ENCODE assay signal across 8 cellular contexts in the genomic region with DNA sequence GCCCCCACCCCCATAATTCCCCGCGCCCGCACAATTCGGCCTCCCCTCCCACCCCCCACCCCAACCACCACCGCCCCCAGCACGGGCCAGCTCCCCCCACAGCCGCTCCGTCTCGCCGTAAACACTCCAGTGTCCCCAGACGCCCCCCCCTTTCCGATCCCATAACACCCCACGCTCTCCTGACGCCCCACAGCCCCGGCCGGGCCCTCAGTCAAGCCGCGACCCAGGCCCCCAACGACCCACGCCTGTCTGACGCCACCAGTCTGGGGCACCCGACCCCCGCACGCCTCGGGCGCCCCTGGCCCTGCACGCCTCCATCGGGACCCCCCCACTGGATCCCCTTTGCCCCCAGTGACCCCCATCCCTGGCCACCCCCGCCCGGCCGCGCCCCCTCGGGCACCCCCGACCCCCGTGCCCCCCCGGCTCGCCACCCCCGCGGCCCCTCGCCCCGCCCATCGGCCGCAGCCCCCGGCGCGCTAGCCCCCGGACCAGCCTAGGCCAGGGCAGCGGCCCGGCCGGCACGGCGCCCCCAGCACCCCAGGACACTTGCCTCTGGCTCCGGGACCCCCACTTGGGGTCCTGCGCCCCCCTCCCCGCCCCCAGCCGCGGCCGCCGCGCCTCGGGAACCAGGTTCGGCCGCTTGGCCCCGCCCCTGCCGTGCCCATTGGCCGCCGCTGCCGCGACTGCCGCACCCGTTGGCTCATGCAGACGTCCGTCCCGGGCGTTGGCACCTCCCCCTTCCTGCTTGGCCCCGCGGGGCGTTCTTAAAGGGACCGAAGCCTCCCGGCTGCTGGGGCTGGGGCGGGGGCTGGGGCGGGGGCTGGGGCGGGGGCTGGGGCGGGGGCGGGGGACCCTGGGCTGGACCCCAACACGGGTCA. TPM values are rescaled to one million over a fixed set of nuclear protein-coding genes. Genes with fewer than 3 reads are reported as not detected.
DNase-seq lines count a peak whose midpoint lies in the region; ATAC-seq and TF ChIP-seq lines count a peak whose summit lies in the region.

A gene (minus strand): TSS at position 638 of the 878 bp plus-strand sequence. CDS start 1,603 bp downstream, outside the sequence.

- CTCF ChIA-PET in MCF 10A (lab: Yijun Ruan, JAX): interaction anchor here (0.5 to 1.7 kb wide), 5 partner anchors 23 to 129 kb away, joined by 3 to 7 read pairs (median 5); no protein-coding TSS in a partner anchor

- H3K27ac ChIP-seq in VCaP: peak within 1 kb of the TSS; percentile 81

- POLR2A ChIA-PET in MCF 10A (lab: Yijun Ruan, JAX): interaction anchor here (0.6 to 3.3 kb wide), 19 partner anchors 11 to 376 kb away, joined by 3 to 38 read pairs (median 5); a partner anchor contains a TSS

- intact Hi-C loops in MCF 10A (cut with micrococcal nuclease): no loop called here

- peaks cover 21% of the 10 kb centered on the region for H3K4me1 ChIP-seq in skeletal muscle satellite cell (ENCODE audit: control insufficient read depth, insufficient read depth, low read length)

- BruUV-seq in MCF 10A (replicated peaks; lab: Mats Ljungman, UMichigan): no TSS peak

- H3K9me3 ChIP-seq in iPS-18c (ENCODE audit: control insufficient read depth, insufficient read depth, low read length): no peaks in the 10 kb centered on the region
- H3K9me3 ChIP-seq in skeletal muscle satellite cell (replicated peaks; ENCODE audit: low read length): no peaks in the 10 kb centered on the region

- H3K9ac ChIP-seq in skeletal muscle satellite cell (ENCODE audit: low read depth, low read length): peak within 1 kb of the TSS; percentile 89

- ATAC-seq in HG03095 (IDR thresholded peaks at IDR 0.05; ENCODE audit: unreplicated experiment): peak; percentile 77

- no peaks in the 10 kb centered on the region for H3K27me3 ChIP-seq in skeletal muscle satellite cell (ENCODE audit: control insufficient read depth, insufficient read depth, low read length)

- H3K4me2 ChIP-seq in skeletal muscle satellite cell (ENCODE audit: low read length): peak within 1 kb of the TSS; percentile 99

- H3K4me3 Mint-ChIP-seq in MCF 10A (ENCODE audit: unreplicated experiment): peak within 1 kb of the TSS; percentile 87

- H3K27ac Mint-ChIP-seq in MCF 10A (ENCODE audit: low read depth, unreplicated experiment): peak within 1 kb of the TSS; percentile 94

- H3K4me3 ChIP-seq in iPS-18c (ENCODE audit: insufficient read depth, low read depth, low read length) (peak within 1 kb of the TSS; percentile 55), skeletal muscle satellite cell (ENCODE audit: low read length) (peak within 1 kb of the TSS; percentile 86)

- TF ChIP-seq CTCF in VCaP (conservative IDR thresholded peaks at IDR 0.05) (no peak), MCF 10A (IDR thresholded peaks at IDR 0.05; ENCODE audit: unreplicated experiment) (no peak)

- H3K9me3 Mint-ChIP-seq in MCF 10A (ENCODE audit: unreplicated experiment): no peaks in the 10 kb centered on the region

- DNase-seq in NCI-H187 (lab: John Stamatoyannopoulos, UW) (peak; percentile 8 to 52), NCI-H187 treated with DMSO at 0.1 percent for 48 hours (lab: John Stamatoyannopoulos, UW) (no peak), NCI-H2171 treated with DMSO at 0.1 percent for 48 hours (lab: John Stamatoyannopoulos, UW) (peak; percentile 77), MCF 10A (ENCODE audit: unreplicated experiment) (peak; percentile 87)

- no peaks in the 10 kb centered on the region for H3K27me3 Mint-ChIP-seq in MCF 10A (ENCODE audit: insufficient read depth, unreplicated experiment)

- H3K36me3 Mint-ChIP-seq in MCF 10A (ENCODE audit: insufficient read depth, unreplicated experiment): peaks cover 30% of the 10 kb centered on the region

- peaks cover 23% of the 10 kb centered on the region for H3K36me3 ChIP-seq in skeletal muscle satellite cell (ENCODE audit: insufficient read depth, low read length)

- peaks cover 8% of the 10 kb centered on the region for H3K4me1 Mint-ChIP-seq in MCF 10A (ENCODE audit: insufficient read depth, unreplicated experiment)

RNA-seq across cellular contexts. Expression of the gene that starts here (rescaled TPM):
- 142 and 154 TPM in 2 replicates for total RNA-seq in MCF 10A (2022)
- 170 and 228 TPM in 2 replicates for total RNA-seq in skeletal muscle satellite cell (2012; rRNA removed)
